In the genomic region with DNA sequence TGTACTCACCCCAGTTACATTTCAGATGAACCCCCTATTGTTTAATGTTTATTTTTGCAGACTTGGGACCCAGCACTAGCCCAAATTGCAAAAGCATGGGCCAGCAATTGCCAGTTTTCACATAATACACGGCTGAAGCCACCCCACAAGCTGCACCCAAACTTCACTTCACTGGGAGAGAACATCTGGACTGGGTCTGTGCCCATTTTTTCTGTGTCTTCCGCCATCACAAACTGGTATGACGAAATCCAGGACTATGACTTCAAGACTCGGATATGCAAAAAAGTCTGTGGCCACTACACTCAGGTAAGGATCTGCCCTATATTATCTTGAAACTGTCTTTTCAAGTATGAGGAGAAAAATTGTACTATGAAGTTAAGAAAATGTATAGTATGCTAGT, we compare ENCODE assay signal across 8 cellular contexts.
A peak's percentile ranks its signal among the peaks of the same experiment; 100 is the strongest.
DNase-seq lines count a peak whose midpoint lies in the region; ATAC-seq and TF ChIP-seq lines count a peak whose summit lies in the region.

No MANE protein-coding gene starts in this region.

- in situ Hi-C loops in astrocyte of the cerebellum (cut with HindIII; ENCODE audit: low sequenced_read_pairs): loop anchor here (25.0 kb wide), 1 partner anchor 794 kb away; no protein-coding TSS in a partner anchor

- TF ChIP-seq CTCF in AG09309 (IDR thresholded peaks at IDR 0.05; ENCODE audit: control insufficient read depth, insufficient read depth, low read depth, low read length, missing control alignments) (no peak), astrocyte of the cerebellum (IDR thresholded peaks at IDR 0.05; ENCODE audit: low read depth, low read length, missing control alignments) (no peak)

- H3K27me3 ChIP-seq in mucosa of rectum (ENCODE audit: control insufficient read depth in 2 of 2, insufficient read depth in 2 of 2, low read length in 2 of 2): no peaks in the 10 kb centered on the region

- no peak for ATAC-seq in HG03469 (IDR thresholded peaks at IDR 0.05; ENCODE audit: unreplicated experiment)

- peaks cover 0 to 6% of the 10 kb centered on the region in 2 donors for H3K4me1 ChIP-seq in mucosa of rectum (ENCODE audit: control insufficient read depth in 2 of 2, insufficient read depth in 2 of 2, low read length in 2 of 2)

- H3K9ac ChIP-seq in mucosa of rectum (ENCODE audit: low read depth in 1 of 2, low read length in 2 of 2): peak overlapping the region in 1 of 2 donors; percentile 48

- peak overlapping the region; percentile 72 to 80 for H3K27ac ChIP-seq in mucosa of rectum (ENCODE audit: low read depth in 2 of 2, low read length in 2 of 2)

- DNase-seq in AG09309 (ENCODE audit: low read depth): no peak
- peak; percentile 48 for DNase-seq in HS-5 (ENCODE audit: low read depth)
- DNase-seq in astrocyte of the cerebellum (ENCODE audit: low read depth): peak; percentile 52
- DNase-seq in DMS79 (lab: John Stamatoyannopoulos, UW): no peak
- DNase-seq in NCI-H82 (lab: John Stamatoyannopoulos, UW): no peak
- DNase-seq in cortex of kidney (lab: John Stamatoyannopoulos, UW): no peak

- no peaks in the 10 kb centered on the region for H3K9me3 ChIP-seq in mucosa of rectum (ENCODE audit: control insufficient read depth in 2 of 2, low read length in 2 of 2)

- H3K4me3 ChIP-seq in AG09309 (ENCODE audit: control insufficient read depth, low read depth, low read length): peak overlapping the region; percentile 36
- H3K4me3 ChIP-seq in astrocyte of the cerebellum (ENCODE audit: low read depth, low read length): peak overlapping the region; percentile 60
- peak overlapping the region; percentile 65 to 74 for H3K4me3 ChIP-seq in mucosa of rectum (ENCODE audit: low read length in 2 of 2)

- H3K36me3 ChIP-seq in mucosa of rectum (ENCODE audit: control insufficient read depth in 2 of 2, insufficient read depth in 2 of 2, low read length in 2 of 2): no peaks in the 10 kb centered on the region

Comparison
In these comparisons a context has a peak if more than half of its experiments do, and no peak if none do; other contexts are left out.
1. DNase-seq: peak in HS-5 (single experiment) and astrocyte of the cerebellum (single experiment); none in AG09309 (single experiment), DMS79 (single experiment), NCI-H82 (single experiment) and cortex of kidney (single experiment).
2. Peak in every context shown above with its lines, with median percentiles within 50 percentile points of each other: H3K4me3 ChIP-seq.